Comparison of ENCODE assay signal across 15 cellular contexts in the genomic region with DNA sequence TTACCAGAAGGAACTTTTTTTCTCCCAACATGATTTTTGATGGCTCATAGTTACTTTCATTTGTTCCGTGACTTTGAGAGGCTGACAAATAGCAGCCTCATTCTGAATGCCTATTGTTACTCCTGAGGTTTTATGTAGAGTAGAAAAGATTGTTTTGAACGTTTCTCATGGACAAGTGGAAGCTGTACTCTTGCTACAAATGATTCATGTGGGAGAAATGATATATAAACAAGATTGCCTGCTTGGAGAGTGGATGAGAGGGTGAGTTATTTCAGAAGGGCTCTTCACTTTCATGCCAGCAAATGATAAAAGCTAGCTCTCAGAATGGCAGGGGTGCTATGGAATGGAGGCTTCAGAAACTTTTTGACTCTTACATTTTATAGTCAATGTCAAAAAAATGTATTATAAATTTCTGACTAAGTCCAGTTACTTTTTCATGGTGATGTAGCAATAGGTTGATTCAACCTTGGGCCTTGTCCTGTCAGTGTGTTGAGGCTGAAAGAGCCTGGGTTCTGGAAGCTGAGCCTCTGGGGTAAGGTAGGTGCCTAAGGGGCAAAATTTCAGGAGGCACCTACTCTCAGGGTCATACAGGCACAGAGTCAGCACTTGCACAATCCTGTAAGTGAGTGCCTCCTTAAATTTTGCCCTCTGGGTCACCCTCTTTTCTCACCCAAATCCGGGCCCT. TPM values are rescaled to one million over a fixed set of nuclear protein-coding genes. Genes with fewer than 3 reads are reported as not detected.
DNase-seq lines count a peak whose midpoint lies in the region; ATAC-seq lines count a peak whose summit lies in the region.
"Had no signal": no experiment of that assay in that cellular context is flagged by ENCODE, and none has a peak within 500 bp of the region (broad histone marks: within the 10 kb centered on the region; RNA-seq: fewer than 3 reads in every experiment).

No MANE protein-coding gene starts in this region.

- H3K36me3 Mint-ChIP-seq in activated T-helper 17 cell treated with anti-CD3 and anti-CD28 coated beads, Interleukin-2, amount 50 U/mL, for 72 hours (ENCODE audit: low read depth): no peaks in the 10 kb centered on the region
- H3K36me3 Mint-ChIP-seq: stimulated activated memory B cell treated with anti-CD40 and anti-IgM and Interleukin-4, amounts not matched to agents 10 μg/mL and 1 μg/mL and 100 μg/mL, for 72 hours had no signal

- ATAC-seq in activated T-helper 17 cell treated with anti-CD3 and anti-CD28 coated beads, Interleukin-2, amount 50 U/mL, for 72 hours (replicated peaks): peak; percentile 28
- no peak for ATAC-seq in GM21786 (IDR thresholded peaks at IDR 0.05; ENCODE audit: unreplicated experiment)
- ATAC-seq in GM21529 (IDR thresholded peaks at IDR 0.05; ENCODE audit: unreplicated experiment): no peak
- ATAC-seq: stimulated activated memory B cell treated with anti-CD40 and anti-IgM and Interleukin-4, amounts not matched to agents 10 μg/mL and 1 μg/mL and 100 μg/mL, for 72 hours had no signal

- H3K4me1 Mint-ChIP-seq in activated T-helper 17 cell treated with anti-CD3 and anti-CD28 coated beads, Interleukin-2, amount 50 U/mL, for 72 hours: no peaks in the 10 kb centered on the region
- H3K4me1 Mint-ChIP-seq: nephron; stimulated activated memory B cell treated with anti-CD40 and anti-IgM and Interleukin-4, amounts not matched to agents 10 μg/mL and 1 μg/mL and 100 μg/mL, for 72 hours had no signal

- intact Hi-C loops in posterior cingulate gyrus (cut with DNase I): no loop called here

- no peaks in the 10 kb centered on the region; the same call in 1 of the 2 replicates for H3K27me3 ChIP-seq in H7 (ENCODE audit: control insufficient read depth, insufficient read depth, low read length)

- peak; percentile 66 for DNase-seq in NCI-H2107 treated with DMSO at 0.1 percent for 48 hours (lab: John Stamatoyannopoulos, UW; ENCODE audit: unreplicated experiment)
- DNase-seq in NCI-H2107 (lab: John Stamatoyannopoulos, UW): no peak
- peak; percentile 50 for DNase-seq in hepatic stellate cell (ENCODE audit: low spot score)
- no peak for DNase-seq in posterior cingulate gyrus
- no peak for DNase-seq in H7
- DNase-seq: 8988T, anterior cingulate cortex, erythroblast, NCI-H146, OCI-M1 had no signal

- H3K27ac Mint-ChIP-seq in activated T-helper 17 cell treated with anti-CD3 and anti-CD28 coated beads, Interleukin-2, amount 50 U/mL, for 72 hours: no peak overlapping the region
- H3K27ac Mint-ChIP-seq: nephron; stimulated activated memory B cell treated with anti-CD40 and anti-IgM and Interleukin-4, amounts not matched to agents 10 μg/mL and 1 μg/mL and 100 μg/mL, for 72 hours had no signal

- no peak overlapping the region for H3K4me3 ChIP-seq in H7 (ENCODE audit: insufficient read depth, low read depth, low read length)

- H3K4me3 Mint-ChIP-seq in activated T-helper 17 cell treated with anti-CD3 and anti-CD28 coated beads, Interleukin-2, amount 50 U/mL, for 72 hours: no peak overlapping the region
- H3K4me3 Mint-ChIP-seq: nephron; stimulated activated memory B cell treated with anti-CD40 and anti-IgM and Interleukin-4, amounts not matched to agents 10 μg/mL and 1 μg/mL and 100 μg/mL, for 72 hours had no signal

- H3K9me3 Mint-ChIP-seq in activated T-helper 17 cell treated with anti-CD3 and anti-CD28 coated beads, Interleukin-2, amount 50 U/mL, for 72 hours: no peaks in the 10 kb centered on the region
- H3K9me3 Mint-ChIP-seq: nephron; stimulated activated memory B cell treated with anti-CD40 and anti-IgM and Interleukin-4, amounts not matched to agents 10 μg/mL and 1 μg/mL and 100 μg/mL, for 72 hours had no signal

- H3K36me3 ChIP-seq in H7 (replicated peaks; ENCODE audit: control insufficient read depth, insufficient read depth, low read length): no peaks in the 10 kb centered on the region

- H3K27me3 Mint-ChIP-seq in activated T-helper 17 cell treated with anti-CD3 and anti-CD28 coated beads, Interleukin-2, amount 50 U/mL, for 72 hours: peaks cover 6% of the 10 kb centered on the region

RNA-seq across cellular contexts. Expression of gene JUN, which starts 19.4 kb away (rescaled TPM):
- 10 to 100 TPM; 53.4 to 62.2 TPM for total RNA-seq in activated T-helper 17 cell treated with anti-CD3 and anti-CD28 coated beads, Interleukin-2, amount 50 U/mL, for 72 hours
- 37.1 and 64.0 TPM in 2 replicates for total RNA-seq in H7 (2014; rRNA removed; shearing (Covaris generic))

Comparison
In these comparisons a context has a peak if more than half of its experiments do, and no peak if none do; other contexts are left out.
1. DNase-seq: peak in NCI-H2107 treated with DMSO at 0.1 percent for 48 hours (single experiment) and hepatic stellate cell (single experiment); none in NCI-H2107 (single experiment), posterior cingulate gyrus (0 of 10) and H7 (single experiment).